Comparison of ENCODE assay signal across 11 cellular contexts in the genomic region with DNA sequence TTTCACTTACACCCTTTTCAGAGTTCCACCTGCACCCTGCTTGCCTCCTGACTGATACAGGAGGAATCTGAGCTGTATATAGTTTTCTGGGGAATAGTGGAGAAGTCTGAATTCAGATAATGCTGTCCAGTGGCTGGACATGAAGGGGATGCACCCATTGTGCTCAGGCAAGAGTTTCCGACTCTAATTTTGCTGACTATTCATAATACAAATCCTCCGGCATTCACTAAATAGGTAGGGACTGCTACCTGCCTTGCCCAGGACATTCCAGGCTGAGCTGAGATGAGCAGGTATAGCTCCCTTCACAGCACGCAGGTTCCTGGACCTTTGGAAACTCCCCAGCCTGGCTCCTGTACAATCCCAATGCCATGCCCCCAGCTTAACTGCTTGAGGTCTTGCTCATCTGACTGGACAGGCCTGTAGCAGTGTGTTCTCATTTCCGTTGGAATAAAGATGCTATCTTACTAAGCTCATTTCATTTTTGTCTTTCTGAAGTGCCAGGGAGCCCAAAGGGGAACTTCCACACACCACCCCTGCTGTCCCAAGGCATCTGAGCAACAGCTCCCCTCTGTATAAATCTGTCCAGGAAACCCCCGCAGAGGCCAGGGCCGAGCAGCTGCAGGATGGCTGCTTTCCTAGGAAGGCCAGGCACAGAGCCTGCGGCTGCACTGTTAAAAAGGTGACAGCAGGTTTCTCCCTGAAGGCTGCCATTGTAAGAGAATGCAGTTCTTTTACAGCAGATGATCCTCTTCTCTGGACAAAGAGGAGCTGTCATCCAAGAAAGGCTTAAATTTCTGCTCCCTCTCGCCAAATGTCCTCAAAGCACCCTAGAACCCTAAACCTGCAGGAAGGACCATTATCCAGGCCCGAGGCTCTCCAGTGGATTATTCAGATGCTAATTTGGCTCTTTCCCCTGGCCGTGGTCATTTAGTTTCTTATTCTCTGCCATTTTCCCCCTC. TPM values are rescaled to one million over a fixed set of nuclear protein-coding genes. Genes with fewer than 3 reads are reported as not detected.
A peak's percentile ranks its signal among the peaks of the same experiment; 100 is the strongest.
DNase-seq lines count a peak whose midpoint lies in the region; ATAC-seq and TF ChIP-seq lines count a peak whose summit lies in the region.
"Had no signal": no experiment of that assay in that cellular context is flagged by ENCODE, and none has a peak within 500 bp of the region (broad histone marks: within the 10 kb centered on the region; RNA-seq: fewer than 3 reads in every experiment).

No MANE protein-coding gene starts in this region.

- H3K27ac ChIP-seq in OCI-LY3 (ENCODE audit: low read length): peak overlapping the region; percentile 91
- peak overlapping the region; percentile 45 for H3K27ac ChIP-seq in mesodermal cell (ENCODE audit: low read depth, low read length, severe bottlenecking)
- H3K27ac ChIP-seq: testis had no signal

- H3K27me3 ChIP-seq in OCI-LY3 (ENCODE audit: low read depth, low read length): no peaks in the 10 kb centered on the region
- H3K27me3 ChIP-seq: testis had no signal

- DNase-seq in MV-4-11 (lab: John Stamatoyannopoulos, UW): no peak
- no peak for DNase-seq in stimulated activated CD4-positive, alpha-beta T cell treated with anti-CD3 and anti-CD28 coated beads, Interleukin-1b, Interleukin-23, amount 100 ng/mL, for 48 hours
- DNase-seq in amniotic stem cell (lab: John Stamatoyannopoulos, UW): no peak
- no peak for DNase-seq in NCI-H1417 (lab: John Stamatoyannopoulos, UW)
- DNase-seq: activated CD8-positive, alpha-beta memory T cell treated with anti-CD3 and anti-CD28 coated beads for 24 hours; NCI-H526; testis had no signal

- TF ChIP-seq CTCF in OCI-LY3 (IDR thresholded peaks at IDR 0.05; ENCODE audit: low read depth, low read length): no peak

- 46 to 62% methylated on average over 6 to 9 of the region's 10 CpGs for WGBS in mesodermal cell (ENCODE audit: insufficient coverage in 2 of 2), 2 experiments

- H3K4me3 ChIP-seq in OCI-LY3 (ENCODE audit: low read length): peak overlapping the region; percentile 45
- H3K4me3 ChIP-seq in mesodermal cell (ENCODE audit: extremely low read depth, insufficient read depth, low read length, poor library complexity, severe bottlenecking): no peak overlapping the region
- H3K4me3 ChIP-seq: testis had no signal

- H3K36me3 ChIP-seq in OCI-LY3 (replicated peaks; ENCODE audit: low read depth, low read length) (no peaks in the 10 kb centered on the region), mesodermal cell (ENCODE audit: control insufficient read depth, insufficient read depth, low read length) (no peaks in the 10 kb centered on the region)

- ATAC-seq in GM18861 (IDR thresholded peaks at IDR 0.05; ENCODE audit: unreplicated experiment) (peak; percentile 66), HG02571 (IDR thresholded peaks at IDR 0.05; ENCODE audit: unreplicated experiment) (peak; percentile 56)

- H3K4me1 ChIP-seq in OCI-LY3 (ENCODE audit: low read length) (peaks cover 45% of the 10 kb centered on the region), mesodermal cell (ENCODE audit: control insufficient read depth, insufficient read depth, low read length, poor library complexity, severe bottlenecking) (peaks cover 18% of the 10 kb centered on the region)

- H3K4me2 ChIP-seq in OCI-LY3 (ENCODE audit: low read length): peak overlapping the region; percentile 67

- H3K9me3 ChIP-seq in OCI-LY3 (ENCODE audit: insufficient read depth, low read length) (no peaks in the 10 kb centered on the region), mesodermal cell (ENCODE audit: control insufficient read depth, low read length) (peaks cover 6% of the 10 kb centered on the region)
- H3K9me3 ChIP-seq: testis had no signal

- H3K79me2 ChIP-seq in OCI-LY3 (ENCODE audit: low read length): no peaks in the 10 kb centered on the region

- peak overlapping the region; percentile 56; the same call in 1 of the 2 replicates for H2AFZ ChIP-seq in OCI-LY3 (ENCODE audit: low read depth, low read length)

- H3K9ac ChIP-seq in OCI-LY3 (ENCODE audit: low read length): peak overlapping the region; percentile 65

- no peaks in the 10 kb centered on the region for H4K20me1 ChIP-seq in OCI-LY3 (ENCODE audit: insufficient read depth, low read length)

RNA-seq across cellular contexts. Expression of gene VASH2, which starts 21.7 kb away (rescaled TPM):
- 9.2 TPM for polyA plus RNA-seq in mesodermal cell (2013, experiment 1 of 2)
- 9.3 TPM for polyA plus RNA-seq in mesodermal cell (2013, experiment 2 of 2)
